In genomic region chr10:132555648-132556575, GRCh38 we compare ENCODE assay signal across 24 cellular contexts. TPM values are rescaled to one million over a fixed set of nuclear protein-coding genes. Genes with fewer than 3 reads are reported as not detected.
DNase-seq lines count a peak whose midpoint lies in the region; ATAC-seq, FAIRE-seq and TF ChIP-seq lines count a peak whose summit lies in the region.
"Had no signal": no experiment of that assay in that cellular context is flagged by ENCODE, and none has a peak within 500 bp of the region (broad histone marks: within the 10 kb centered on the region; RNA-seq: fewer than 3 reads in every experiment).

No MANE protein-coding gene starts in this region.

- H3K9ac ChIP-seq in kidney (ENCODE audit: low read length in 2 of 2), result no peak overlapping the region

- H3K4me1 ChIP-seq in Peyer's patch, result peaks cover 0 to 18% (median 5%) of the 10 kb centered on the region in 4 donors
- H3K4me1 ChIP-seq in kidney (ENCODE audit: control insufficient read depth in 1 of 2, insufficient read depth in 1 of 2, low read depth in 1 of 2, low read length in 2 of 2), result peaks cover 6 to 19% of the 10 kb centered on the region in 2 donors
- H3K4me1 ChIP-seq: BE2C, colonic mucosa had no signal

- H3K27me3 Mint-ChIP-seq in activated T-cell treated with anti-CD3 and anti-CD28 coated beads, Interleukin-2, amount 50 U/mL, for 4 hours (ENCODE audit: low read depth), result no peaks in the 10 kb centered on the region
- no peaks in the 10 kb centered on the region for H3K27me3 Mint-ChIP-seq in activated T-cell treated with anti-CD3 and anti-CD28 coated beads, Interleukin-2, amount 50 U/mL, for 24 hours
- H3K27me3 Mint-ChIP-seq in stimulated activated naive B cell treated with anti-CD40 and anti-IgM and Interleukin-4, amounts not matched to agents 10 μg/mL and 1 μg/mL and 100 μg/mL, for 72 hours, result no peaks in the 10 kb centered on the region
- H3K27me3 Mint-ChIP-seq: activated naive CD8-positive, alpha-beta T cell treated with anti-CD3 and anti-CD28 coated beads, Interleukin-2, amount 50 U/mL, for 24 hours; brain had no signal

- H3K9me3 ChIP-seq in Peyer's patch, result no peaks in the 10 kb centered on the region
- no peaks in the 10 kb centered on the region for H3K9me3 ChIP-seq in kidney (ENCODE audit: control insufficient read depth in 1 of 2, low read length in 2 of 2)
- H3K9me3 ChIP-seq: BE2C, colonic mucosa, heart right ventricle, uterus had no signal

- no peaks in the 10 kb centered on the region for H3K9me3 Mint-ChIP-seq in activated T-cell treated with anti-CD3 and anti-CD28 coated beads, Interleukin-2, amount 50 U/mL, for 4 hours
- H3K9me3 Mint-ChIP-seq in activated T-cell treated with anti-CD3 and anti-CD28 coated beads, Interleukin-2, amount 50 U/mL, for 24 hours, result no peaks in the 10 kb centered on the region
- H3K9me3 Mint-ChIP-seq in stimulated activated naive B cell treated with anti-CD40 and anti-IgM and Interleukin-4, amounts not matched to agents 10 μg/mL and 1 μg/mL and 100 μg/mL, for 72 hours, result no peaks in the 10 kb centered on the region
- H3K9me3 Mint-ChIP-seq: activated naive CD8-positive, alpha-beta T cell treated with anti-CD3 and anti-CD28 coated beads, Interleukin-2, amount 50 U/mL, for 24 hours; activated T-helper 2 cell treated with anti-CD3 and anti-CD28 coated beads, Interferon-gamma antibody, Interleukin-2, Interleukin-4, amounts not matched to agents 10 μg/mL and 5 μg/mL and 100 μg/mL, durations not matched to agents 14 hours and 24 hours and 36 hours had no signal

- H3K27me3 ChIP-seq in Peyer's patch, result no peaks in the 10 kb centered on the region
- H3K27me3 ChIP-seq: BE2C, colonic mucosa, heart right ventricle, uterus had no signal

- peak overlapping the region; percentile 9 for H3K4me3 Mint-ChIP-seq in activated T-cell treated with anti-CD3 and anti-CD28 coated beads, Interleukin-2, amount 50 U/mL, for 4 hours
- no peak overlapping the region for H3K4me3 Mint-ChIP-seq in activated T-cell treated with anti-CD3 and anti-CD28 coated beads, Interleukin-2, amount 50 U/mL, for 24 hours
- H3K4me3 Mint-ChIP-seq in stimulated activated naive B cell treated with anti-CD40 and anti-IgM and Interleukin-4, amounts not matched to agents 10 μg/mL and 1 μg/mL and 100 μg/mL, for 72 hours, result peak overlapping the region in 1 of 2 donors; percentile 61
- H3K4me3 Mint-ChIP-seq: activated naive CD8-positive, alpha-beta T cell treated with anti-CD3 and anti-CD28 coated beads, Interleukin-2, amount 50 U/mL, for 24 hours; brain had no signal

- TF ChIP-seq CTCF in Peyer's patch (IDR thresholded peaks at IDR 0.05), result no peak
- TF ChIP-seq CTCF in kidney (IDR thresholded peaks at IDR 0.05; ENCODE audit: borderline replicate concordance, extremely low read depth, insufficient read depth), result no peak

- no peak overlapping the region for H3K27ac Mint-ChIP-seq in activated T-cell treated with anti-CD3 and anti-CD28 coated beads, Interleukin-2, amount 50 U/mL, for 24 hours
- H3K27ac Mint-ChIP-seq in stimulated activated naive B cell treated with anti-CD40 and anti-IgM and Interleukin-4, amounts not matched to agents 10 μg/mL and 1 μg/mL and 100 μg/mL, for 72 hours, result peak overlapping the region; percentile 90
- H3K27ac Mint-ChIP-seq: activated naive CD8-positive, alpha-beta T cell treated with anti-CD3 and anti-CD28 coated beads, Interleukin-2, amount 50 U/mL, for 24 hours; activated T-helper 2 cell treated with anti-CD3 and anti-CD28 coated beads, Interferon-gamma antibody, Interleukin-2, Interleukin-4, amounts not matched to agents 10 μg/mL and 5 μg/mL and 100 μg/mL, durations not matched to agents 14 hours and 24 hours and 36 hours; brain had no signal

- ATAC-seq in activated T-cell treated with anti-CD3 and anti-CD28 coated beads, Interleukin-2, amount 50 U/mL, for 4 hours, result no peak
- ATAC-seq in stimulated activated naive B cell treated with anti-CD40 and anti-IgM and Interleukin-4, amounts not matched to agents 10 μg/mL and 1 μg/mL and 100 μg/mL, for 72 hours (replicated peaks), result peak; percentile 67 to 68
- ATAC-seq in HG03460 (IDR thresholded peaks at IDR 0.05; ENCODE audit: unreplicated experiment) (no peak), HG02642 (IDR thresholded peaks at IDR 0.05; ENCODE audit: poor library complexity, unreplicated experiment) (no peak)

- H3K27ac ChIP-seq in Peyer's patch (peak overlapping the region in 2 of 4 donors; percentile 67 to 68), kidney (ENCODE audit: low read depth in 2 of 2, low read length in 2 of 2) (peak overlapping the region in 1 of 2 donors; percentile 14)
- H3K27ac ChIP-seq: colonic mucosa, RWPE1, uterus had no signal

- peaks cover 30% of the 10 kb centered on the region for H3K4me1 Mint-ChIP-seq in activated T-cell treated with anti-CD3 and anti-CD28 coated beads, Interleukin-2, amount 50 U/mL, for 4 hours (ENCODE audit: low read depth)
- peaks cover 31% of the 10 kb centered on the region for H3K4me1 Mint-ChIP-seq in activated T-cell treated with anti-CD3 and anti-CD28 coated beads, Interleukin-2, amount 50 U/mL, for 24 hours (ENCODE audit: low read depth)
- peaks cover 22 to 28% of the 10 kb centered on the region in 2 donors for H3K4me1 Mint-ChIP-seq in stimulated activated naive B cell treated with anti-CD40 and anti-IgM and Interleukin-4, amounts not matched to agents 10 μg/mL and 1 μg/mL and 100 μg/mL, for 72 hours

- H3K4me3 ChIP-seq in Peyer's patch (peak overlapping the region in 1 of 4 donors; percentile 10), kidney (ENCODE audit: low read length in 2 of 2) (no peak overlapping the region)
- H3K4me3 ChIP-seq: colonic mucosa, heart right ventricle, uterus had no signal

- intact Hi-C loops in kidney (cut with DNase I), result no loop called here

- no peak for FAIRE-seq in kidney (lab: Jason Lieb, UNC)
- FAIRE-seq: endometrium, H1 had no signal

- no peak for TF ChIP-seq POLR2A in Peyer's patch (IDR thresholded peaks at IDR 0.05)

- peaks cover 6% of the 10 kb centered on the region for H3K36me3 Mint-ChIP-seq in activated T-cell treated with anti-CD3 and anti-CD28 coated beads, Interleukin-2, amount 50 U/mL, for 4 hours (ENCODE audit: insufficient read depth)
- H3K36me3 Mint-ChIP-seq in activated T-cell treated with anti-CD3 and anti-CD28 coated beads, Interleukin-2, amount 50 U/mL, for 24 hours (ENCODE audit: low read depth), result no peaks in the 10 kb centered on the region
- peaks cover 0 to 7% of the 10 kb centered on the region in 2 donors for H3K36me3 Mint-ChIP-seq in stimulated activated naive B cell treated with anti-CD40 and anti-IgM and Interleukin-4, amounts not matched to agents 10 μg/mL and 1 μg/mL and 100 μg/mL, for 72 hours

- H3K36me3 ChIP-seq in Peyer's patch (no peaks in the 10 kb centered on the region), kidney (ENCODE audit: control insufficient read depth in 1 of 2, insufficient read depth in 2 of 2, low read length in 2 of 2) (peaks cover 0 to 2% of the 10 kb centered on the region in 2 donors)
- H3K36me3 ChIP-seq: BE2C, colonic mucosa, heart right ventricle, uterus had no signal

- no peak for DNase-seq in activated T-cell treated with anti-CD3 and anti-CD28 coated beads, Interleukin-2, amount 50 U/mL, for 4 hours
- no peak for DNase-seq in activated T-cell treated with anti-CD3 and anti-CD28 coated beads, Interleukin-2, amount 50 U/mL, for 24 hours
- DNase-seq in Peyer's patch (peak in 2 of 3 donors; percentile 48 to 61), kidney (peak; percentile 73), RKO (ENCODE audit: low spot score) (no peak)
- no peak for DNase-seq in stimulated activated naive B cell treated with anti-CD40 and anti-IgM and Interleukin-4, amounts not matched to agents 10 μg/mL and 1 μg/mL and 100 μg/mL, for 72 hours
- DNase-seq: activated CD4-positive, alpha-beta T cell treated with anti-CD3 and anti-CD28 coated beads for 1 hour; BE2C; colonic mucosa; NCI-H1092 treated with DMSO at 0.1 percent for 48 hours; NCI-H510A treated with DMSO at 0.1 percent for 48 hours; NK-92 treated with Interleukin-12 subunit alpha and Interleukin-12 subunit beta, amount 100 ng/mL, for 24 hours; stimulated activated CD8-positive, alpha-beta memory T cell treated with anti-CD3 and anti-CD28 coated beads, Interleukin-4, amount 100 ng/mL, for 48 hours; substantia nigra had no signal

RNA-seq across cellular contexts. Expression of gene INPP5A, which starts 18.3 kb away (rescaled TPM):
- 1 to 10 TPM; 5.8 to 8.8 (median 6.9) TPM for total RNA-seq in activated T-cell treated with anti-CD3 and anti-CD28 coated beads, Interleukin-2, amount 50 U/mL, for 4 hours
- total RNA-seq in Peyer's patch (10 to 100 TPM; 33.8 to 76.4 (median 38.1) TPM), kidney (40.3 TPM)
- polyA plus RNA-seq in kidney (ENCODE audit: insufficient read depth, low read depth, low replicate concordance), result 20.8 TPM

Comparison
In these comparisons a context has a peak if more than half of its experiments do, and no peak if none do; other contexts are left out.
1. ATAC-seq: peak in stimulated activated naive B cell treated with anti-CD40 and anti-IgM and Interleukin-4, amounts not matched to agents 10 μg/mL and 1 μg/mL and 100 μg/mL, for 72 hours (2 of 2); none in activated T-cell treated with anti-CD3 and anti-CD28 coated beads, Interleukin-2, amount 50 U/mL, for 4 hours (0 of 2), HG03460 (single experiment) and HG02642 (single experiment).
2. DNase-seq: peak in Peyer's patch (2 of 3) and kidney (single experiment); none in activated T-cell treated with anti-CD3 and anti-CD28 coated beads, Interleukin-2, amount 50 U/mL, for 4 hours (single experiment), activated T-cell treated with anti-CD3 and anti-CD28 coated beads, Interleukin-2, amount 50 U/mL, for 24 hours (single experiment), stimulated activated naive B cell treated with anti-CD40 and anti-IgM and Interleukin-4, amounts not matched to agents 10 μg/mL and 1 μg/mL and 100 μg/mL, for 72 hours (single experiment) and RKO (single experiment).